In genomic region chr1:205229399-205229861, GRCh38 we compare ENCODE assay signal across 1 cellular context.
A peak's percentile ranks its signal among the peaks of the same experiment; 100 is the strongest.
TF ChIP-seq lines count a peak whose summit lies in the region.

No MANE protein-coding gene starts in this region.

TF ChIP-seq in K562, 482 proteins besides CTCF, POLR2A, EP300 and RAD21 (continued from another document):
- TF ChIP-seq ZNF407 (IDR thresholded peaks at IDR 0.05; ENCODE audit: low read depth) (no peak), CHD4 (IDR thresholded peaks at IDR 0.05; ENCODE audit: insufficient read depth, insufficient replicate concordance, low read depth, low read length, poor library complexity, severe bottlenecking) (no peak), ZNF121 (CRISPR knock-in tag; conservative IDR thresholded peaks at IDR 0.05) (no peak), ZNF23 (CRISPR knock-in tag; IDR thresholded peaks at IDR 0.05) (no peak), NR2F6 (CRISPR knock-in tag; IDR thresholded peaks at IDR 0.05) (no peak), CREB1 (IDR thresholded peaks at IDR 0.05) (no peak), CREB1 (CRISPR knock-in tag; IDR thresholded peaks at IDR 0.05) (no peak), MAZ (CRISPR knock-in tag; conservative IDR thresholded peaks at IDR 0.05 in 1 of 2, IDR thresholded peaks at IDR 0.05 in 1 of 2) (peak in 1 of 2 experiments; percentile 46; a peak in 1 of 4 replicates), E2F4 (CRISPR knock-in tag; IDR thresholded peaks at IDR 0.05; ENCODE audit: low read depth) (no peak), SMC3 (conservative IDR thresholded peaks at IDR 0.05; ENCODE audit: insufficient read depth, low read depth, low read length) (peak; percentile 45; the same call in 1 of the 2 replicates), NCOA4 (IDR thresholded peaks at IDR 0.05; ENCODE audit: partially characterized antibody) (no peak), TFAP4 (CRISPR knock-in tag; IDR thresholded peaks at IDR 0.05; ENCODE audit: borderline replicate concordance) (peak; percentile 41; the same call in 1 of the 2 replicates), OTX1 (CRISPR knock-in tag; IDR thresholded peaks at IDR 0.05) (no peak), PURB (CRISPR knock-in tag; IDR thresholded peaks at IDR 0.05; ENCODE audit: low read depth) (no peak), ZFP36 (IDR thresholded peaks at IDR 0.05; ENCODE audit: low read depth, low read length, partially characterized antibody) (no peak), MYBL2 (IDR thresholded peaks at IDR 0.05; ENCODE audit: low read depth) (no peak), MYBL2 (CRISPR knock-in tag; IDR thresholded peaks at IDR 0.05; ENCODE audit: borderline replicate concordance) (no peak), ZNF639 (CRISPR knock-in tag; conservative IDR thresholded peaks at IDR 0.05 in 1 of 2, IDR thresholded peaks at IDR 0.05 in 1 of 2) (0 out of 4 replicates have a peak, but pooled peaks of 1 of the 2 experiments have one; percentile 8), PTTG1 (tag; IDR thresholded peaks at IDR 0.05; ENCODE audit: low read depth) (no peak), USF1 (CRISPR knock-in tag; IDR thresholded peaks at IDR 0.05) (0 out of 2 replicates have a peak, but pooled peaks have one; percentile 5), MTF1 (CRISPR knock-in tag; IDR thresholded peaks at IDR 0.05; ENCODE audit: borderline replicate concordance) (no peak), ARNT (IDR thresholded peaks at IDR 0.05) (0 out of 4 replicates have a peak, but pooled peaks of 1 of the 2 experiments have one; percentile 1), RBM22 (IDR thresholded peaks at IDR 0.05; ENCODE audit: low read depth, low read length, poor library complexity, severe bottlenecking) (no peak), SPI1 (IDR thresholded peaks at IDR 0.05; ENCODE audit: borderline replicate concordance, low read depth, low read length) (no peak), C11orf30 (IDR thresholded peaks at IDR 0.05; ENCODE audit: low read depth) (peak; percentile 68; the same call in 1 of the 2 replicates), EGR1 (conservative IDR thresholded peaks at IDR 0.05) (0 out of 2 replicates have a peak, but pooled peaks have one; percentile 26), ZNF717 (CRISPR knock-in tag; IDR thresholded peaks at IDR 0.05) (no peak), MYC (IDR thresholded peaks at IDR 0.05; ENCODE audit: low read depth, low read length) (peak; percentile 38; the same call in 1 of the 2 replicates), MYC (CRISPR knock-in tag; IDR thresholded peaks at IDR 0.05; ENCODE audit: borderline replicate concordance, low read depth) (no peak)
TF ChIP-seq in K562: peak in this region for 19.
